8 cellular contexts compared by ENCODE assay signal in genomic region chr10:93746844-93747284, GRCh38. TPM values are rescaled to one million over a fixed set of nuclear protein-coding genes. Genes with fewer than 3 reads are reported as not detected.
A peak's percentile ranks its signal among the peaks of the same experiment; 100 is the strongest.
DNase-seq lines count a peak whose midpoint lies in the region; ATAC-seq and TF ChIP-seq lines count a peak whose summit lies in the region.

No MANE protein-coding gene starts in this region.

- in situ Hi-C loops in ACHN (cut with HindIII; ENCODE audit: low pct_ligation_motif_present, low pct_unique_long_range_greater_than_20kb, low sequenced_read_pairs): no loop called here

- no peak overlapping the region for H3K4me3 ChIP-seq in hepatocyte
- no peak overlapping the region for H3K4me3 ChIP-seq in effector memory CD4-positive, alpha-beta T cell (ENCODE audit: insufficient read depth, low read depth, low read length, poor library complexity, severe bottlenecking)

- H3K9me2 ChIP-seq in hepatocyte (replicated peaks; ENCODE audit: insufficient read depth): no peaks in the 10 kb centered on the region

- no peaks in the 10 kb centered on the region for H4K20me1 ChIP-seq in hepatocyte (ENCODE audit: insufficient read depth, poor library complexity, severe bottlenecking)

- H3K9me3 ChIP-seq in hepatocyte (ENCODE audit: low read depth): no peaks in the 10 kb centered on the region
- no peaks in the 10 kb centered on the region for H3K9me3 ChIP-seq in effector memory CD4-positive, alpha-beta T cell (ENCODE audit: control insufficient read depth, low read length)

- peak; percentile 69 for ATAC-seq in GM18868 (IDR thresholded peaks at IDR 0.05; ENCODE audit: unreplicated experiment)
- no peak for ATAC-seq in GM21515 (IDR thresholded peaks at IDR 0.05; ENCODE audit: unreplicated experiment)

- peak; percentile 28 for DNase-seq in ACHN
- DNase-seq in RPMI7951 (ENCODE audit: low read depth): peak; percentile 99
- peak; percentile 72 for DNase-seq in hepatocyte (ENCODE audit: low spot score)
- no peak for DNase-seq in putamen (ENCODE audit: low spot score)
- DNase-seq in effector memory CD4-positive, alpha-beta T cell: no peak
- DNase-seq in stimulated activated CD4-positive, alpha-beta T cell treated with anti-CD3 and anti-CD28 coated beads, Interleukin-2, amount 100 ng/mL, for 48 hours: no peak

- peak overlapping the region; percentile 31 for H3K27ac ChIP-seq in hepatocyte
- no peak overlapping the region for H3K27ac ChIP-seq in effector memory CD4-positive, alpha-beta T cell (ENCODE audit: insufficient read depth, low read length, poor library complexity, severe bottlenecking)

- no peak overlapping the region for H2AFZ ChIP-seq in hepatocyte

- peak; percentile 45 for TF ChIP-seq CTCF in hepatocyte (IDR thresholded peaks at IDR 0.05; ENCODE audit: poor library complexity)

- H3K36me3 ChIP-seq in hepatocyte (replicated peaks; ENCODE audit: insufficient read depth, low read depth): no peaks in the 10 kb centered on the region
- H3K36me3 ChIP-seq in effector memory CD4-positive, alpha-beta T cell (ENCODE audit: control insufficient read depth, insufficient read depth, low read length): no peaks in the 10 kb centered on the region

- no peak overlapping the region for H3K4me2 ChIP-seq in hepatocyte

- H3K27me3 ChIP-seq in hepatocyte: no peaks in the 10 kb centered on the region
- no peaks in the 10 kb centered on the region for H3K27me3 ChIP-seq in effector memory CD4-positive, alpha-beta T cell (replicated peaks; ENCODE audit: control insufficient read depth, insufficient read depth, low read length, poor library complexity, severe bottlenecking)

- WGBS in hepatocyte (ENCODE audit: low lambda C conversion rate, missing lambda C conversion rate): 19% methylated on average over 4 of the region's 4 CpGs

- no peaks in the 10 kb centered on the region for H3K79me2 ChIP-seq in hepatocyte

- peaks cover 10% of the 10 kb centered on the region for H3K4me1 ChIP-seq in hepatocyte (ENCODE audit: insufficient read depth)
- H3K4me1 ChIP-seq in effector memory CD4-positive, alpha-beta T cell (ENCODE audit: control insufficient read depth, insufficient read depth, low read length, poor library complexity, severe bottlenecking): peaks cover 1% of the 10 kb centered on the region

RNA-seq across cellular contexts. Expression of gene LGI1, which starts 10.9 kb away (rescaled TPM):
- 0.12 TPM in 1 of 2 replicates, not detected in the other for total RNA-seq in RPMI7951 (2014; rRNA removed; shearing (Covaris generic))
- 0.60 and 2.6 TPM in 2 replicates for total RNA-seq in hepatocyte
- 0.21 and 0.56 TPM in 2 replicates for polyA plus RNA-seq in hepatocyte

RNA-seq across cellular contexts. Expression of gene FRA10AC1, which starts 44.5 kb away (rescaled TPM):
- 3.5 and 4.9 TPM in 2 replicates for total RNA-seq in RPMI7951 (2014; rRNA removed; shearing (Covaris generic))
- total RNA-seq in hepatocyte: 11.4 and 12.9 TPM in 2 replicates
- polyA plus RNA-seq in hepatocyte: 14.9 TPM in 2 replicates

Comparison
In these comparisons a context has a peak if more than half of its experiments do, and no peak if none do; other contexts are left out.
1. DNase-seq: peak in ACHN (single experiment), RPMI7951 (single experiment) and hepatocyte (single experiment); none in putamen (single experiment), effector memory CD4-positive, alpha-beta T cell (0 of 3) and stimulated activated CD4-positive, alpha-beta T cell treated with anti-CD3 and anti-CD28 coated beads, Interleukin-2, amount 100 ng/mL, for 48 hours (0 of 2).